Comparison of ENCODE assay signal across 2 cellular contexts in the genomic region with DNA sequence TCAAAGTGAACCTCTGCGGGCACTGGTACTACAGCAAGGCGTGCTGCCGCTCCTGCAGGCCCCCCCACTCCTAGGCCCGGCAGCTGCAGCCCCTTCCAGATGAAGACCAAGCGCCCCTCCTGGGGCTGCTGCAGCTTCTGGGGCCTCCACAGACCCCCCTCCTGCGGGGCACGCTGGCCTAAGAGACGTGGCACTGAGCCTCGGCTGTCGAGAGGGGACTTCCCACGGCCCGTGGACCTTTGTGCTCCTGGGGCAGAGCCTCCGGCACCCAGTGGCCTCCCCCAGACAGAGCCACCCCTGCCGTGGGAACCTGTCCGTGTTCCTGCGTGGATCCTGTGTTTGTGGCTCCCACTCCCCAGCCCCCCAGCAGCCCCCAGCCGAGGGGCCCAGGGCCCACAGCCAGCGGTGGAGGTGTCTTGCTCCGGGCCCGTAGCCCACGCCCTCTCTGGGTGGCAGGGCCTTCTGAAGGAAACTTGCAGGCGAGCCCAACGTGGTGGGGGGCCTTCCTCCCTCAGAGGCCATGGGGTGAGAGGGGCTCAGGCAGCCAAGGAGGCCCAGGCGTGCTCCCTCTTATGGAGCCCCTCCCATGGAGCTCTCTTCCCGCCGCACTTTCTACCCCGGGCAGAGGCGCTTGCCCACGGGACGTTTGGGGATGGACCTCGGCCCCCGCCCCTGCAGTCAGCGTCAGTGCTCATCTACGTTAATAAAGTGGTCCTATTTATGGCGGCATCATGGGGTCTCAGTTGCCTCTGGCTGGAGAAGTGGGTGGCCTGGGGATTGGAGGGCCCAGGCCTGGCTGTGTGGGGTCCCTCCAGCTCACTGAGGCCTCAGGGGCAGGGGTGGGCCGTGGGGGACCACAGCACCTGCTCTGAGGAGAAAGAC.
TF ChIP-seq lines count a peak whose summit lies in the region.

No MANE protein-coding gene starts in this region.

TF ChIP-seq in HEK293, 187 proteins besides CTCF, POLR2A, EP300 and RAD21:
- TF ChIP-seq EGR2 (tag by site-specific recombination; IDR thresholded peaks at IDR 0.05; ENCODE audit: low read depth): 0 out of 2 replicates have a peak, but pooled peaks have one; percentile 6
- no peak for TF ChIP-seq ZNF76 (tag by site-specific recombination; IDR thresholded peaks at IDR 0.05; ENCODE audit: borderline replicate concordance, low read depth)
- no peak for TF ChIP-seq ZBTB8A (tag by site-specific recombination; IDR thresholded peaks at IDR 0.05)
- TF ChIP-seq ZNF843 (tag by site-specific recombination; IDR thresholded peaks at IDR 0.05): no peak
- no peak for TF ChIP-seq ZNF426 (tag by site-specific recombination; IDR thresholded peaks at IDR 0.05)

TF ChIP-seq in H1, 55 proteins besides CTCF, POLR2A, EP300 and RAD21:
- TF ChIP-seq TCF12 (IDR thresholded peaks at IDR 0.05; ENCODE audit: low read depth, low read length): no peak
- no peak for TF ChIP-seq BRCA1 (IDR thresholded peaks at IDR 0.05; ENCODE audit: low read depth, low read length)
- TF ChIP-seq, protein P1, sequence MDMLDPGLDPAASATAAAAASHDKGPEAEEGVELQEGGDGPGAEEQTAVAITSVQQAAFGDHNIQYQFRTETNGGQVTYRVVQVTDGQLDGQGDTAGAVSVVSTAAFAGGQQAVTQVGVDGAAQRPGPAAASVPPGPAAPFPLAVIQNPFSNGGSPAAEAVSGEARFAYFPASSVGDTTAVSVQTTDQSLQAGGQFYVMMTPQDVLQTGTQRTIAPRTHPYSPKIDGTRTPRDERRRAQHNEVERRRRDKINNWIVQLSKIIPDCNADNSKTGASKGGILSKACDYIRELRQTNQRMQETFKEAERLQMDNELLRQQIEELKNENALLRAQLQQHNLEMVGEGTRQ (IDR thresholded peaks at IDR 0.05; ENCODE audit: low read length): no peak
- TF ChIP-seq TAF1 (IDR thresholded peaks at IDR 0.05; ENCODE audit: low read depth, low read length): no peak
- TF ChIP-seq BCL11A (IDR thresholded peaks at IDR 0.05; ENCODE audit: low read depth in 2 of 2, low read length in 2 of 2): no peak
- TF ChIP-seq JUN (IDR thresholded peaks at IDR 0.05; ENCODE audit: low read depth, low read length): no peak
- TF ChIP-seq HDAC2 (IDR thresholded peaks at IDR 0.05; ENCODE audit: borderline replicate concordance in 1 of 2, low read depth in 2 of 2, low read length in 2 of 2): no peak
- TF ChIP-seq CBX5 (IDR thresholded peaks at IDR 0.05; ENCODE audit: low read depth, low read length): no peak
TF ChIP-seq in H1: peak in this region for 0.
